In the genomic region with DNA sequence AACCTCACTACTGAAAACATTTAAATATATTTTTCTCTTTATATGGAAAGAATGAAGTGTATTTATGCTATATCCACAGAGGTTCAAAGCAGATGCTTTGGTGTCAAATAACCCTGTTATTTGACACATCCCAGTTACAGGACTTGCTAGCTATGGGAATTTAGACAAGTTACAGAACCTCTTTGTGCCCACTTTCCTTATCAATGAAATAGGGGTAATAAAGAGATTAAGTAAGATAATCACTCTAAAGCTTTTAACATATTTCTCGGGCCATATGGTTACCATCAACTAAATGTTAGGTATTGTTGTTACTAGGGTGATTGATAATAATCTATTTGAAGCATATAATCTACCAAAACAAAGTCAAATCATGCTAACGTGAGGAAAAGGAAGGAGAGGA, we compare ENCODE assay signal across 1 cellular context.
TF ChIP-seq lines count a peak whose summit lies in the region.

No MANE protein-coding gene starts in this region.

TF ChIP-seq in SK-N-SH treated with all-trans-retinoic acid at 6 μM for 48 hours, 23 proteins besides CTCF, POLR2A, EP300 and RAD21 (continued from another document):
- TF ChIP-seq, protein P1, sequence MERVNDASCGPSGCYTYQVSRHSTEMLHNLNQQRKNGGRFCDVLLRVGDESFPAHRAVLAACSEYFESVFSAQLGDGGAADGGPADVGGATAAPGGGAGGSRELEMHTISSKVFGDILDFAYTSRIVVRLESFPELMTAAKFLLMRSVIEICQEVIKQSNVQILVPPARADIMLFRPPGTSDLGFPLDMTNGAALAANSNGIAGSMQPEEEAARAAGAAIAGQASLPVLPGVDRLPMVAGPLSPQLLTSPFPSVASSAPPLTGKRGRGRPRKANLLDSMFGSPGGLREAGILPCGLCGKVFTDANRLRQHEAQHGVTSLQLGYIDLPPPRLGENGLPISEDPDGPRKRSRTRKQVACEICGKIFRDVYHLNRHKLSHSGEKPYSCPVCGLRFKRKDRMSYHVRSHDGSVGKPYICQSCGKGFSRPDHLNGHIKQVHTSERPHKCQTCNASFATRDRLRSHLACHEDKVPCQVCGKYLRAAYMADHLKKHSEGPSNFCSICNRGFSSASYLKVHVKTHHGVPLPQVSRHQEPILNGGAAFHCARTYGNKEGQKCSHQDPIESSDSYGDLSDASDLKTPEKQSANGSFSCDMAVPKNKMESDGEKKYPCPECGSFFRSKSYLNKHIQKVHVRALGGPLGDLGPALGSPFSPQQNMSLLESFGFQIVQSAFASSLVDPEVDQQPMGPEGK (CRISPR knock-in tag; IDR thresholded peaks at IDR 0.05; ENCODE audit: borderline replicate concordance): peak; percentile 89
- TF ChIP-seq ZNF70 (CRISPR knock-in tag; IDR thresholded peaks at IDR 0.05) (no peak), ISL1 (CRISPR knock-in tag; IDR thresholded peaks at IDR 0.05) (peak; percentile 100), ZNF8 (CRISPR knock-in tag; IDR thresholded peaks at IDR 0.05) (peak; percentile 58; the same call in 1 of the 2 replicates), ZFP3 (CRISPR knock-in tag; IDR thresholded peaks at IDR 0.05) (peak; percentile 64; the same call in 1 of the 2 replicates), ZC3H10 (CRISPR knock-in tag; IDR thresholded peaks at IDR 0.05) (no peak), TCF4 (CRISPR knock-in tag; IDR thresholded peaks at IDR 0.05; ENCODE audit: borderline replicate concordance) (peak; percentile 99), TSHZ2 (CRISPR knock-in tag; IDR thresholded peaks at IDR 0.05) (peak; percentile 93; the same call in 1 of the 2 replicates)
